In the genomic region with DNA sequence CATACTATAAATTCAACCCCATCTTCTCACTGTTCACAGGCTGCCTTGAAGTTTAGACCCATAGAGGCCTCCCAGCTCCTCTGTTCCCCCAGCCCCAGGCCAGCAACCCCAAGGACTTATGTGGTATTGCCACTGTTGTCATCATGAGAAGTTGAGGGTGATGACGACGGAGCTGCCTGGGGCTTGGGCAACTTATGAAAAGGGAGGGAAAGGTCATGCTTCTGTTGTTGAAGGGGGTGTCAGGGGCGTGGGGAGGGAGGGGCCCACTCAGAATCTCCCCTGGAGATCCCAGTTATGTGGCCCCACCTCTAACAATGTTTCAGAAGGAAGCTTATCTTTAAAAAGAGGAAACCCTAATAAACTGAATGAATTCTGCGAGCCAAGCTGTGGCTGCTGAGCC, we compare ENCODE assay signal across 20 cellular contexts. TPM values are rescaled to one million over a fixed set of nuclear protein-coding genes. Genes with fewer than 3 reads are reported as not detected.
"Had no signal": no experiment of that assay in that cellular context is flagged by ENCODE, and none has a peak within 500 bp of the region (broad histone marks: within the 10 kb centered on the region; RNA-seq: fewer than 3 reads in every experiment).

No MANE protein-coding gene starts in this region.

- H3K9me3 Mint-ChIP-seq: naive thymus-derived CD8-positive, alpha-beta T cell; stimulated activated memory B cell treated with anti-CD40 and anti-IgM and Interleukin-4, amounts not matched to agents 10 μg/mL and 1 μg/mL and 100 μg/mL, for 72 hours; stimulated activated naive CD8-positive, alpha-beta T cell treated with anti-CD3 and anti-CD28 coated beads, Interleukin-15, Interleukin-2, amounts not matched to agents 100 ng/mL and 50 ng/mL, for 24 hours had no signal

- H3K27me3 Mint-ChIP-seq: naive thymus-derived CD8-positive, alpha-beta T cell; stimulated activated naive CD8-positive, alpha-beta T cell treated with anti-CD3 and anti-CD28 coated beads, Interleukin-15, Interleukin-2, amounts not matched to agents 100 ng/mL and 50 ng/mL, for 24 hours had no signal

- H3K36me3 ChIP-seq: esophagus squamous epithelium, gastroesophageal sphincter, neutrophil, spleen, tibial artery, upper lobe of left lung, vagina had no signal

- H3K27ac Mint-ChIP-seq: naive thymus-derived CD8-positive, alpha-beta T cell; stimulated activated naive CD8-positive, alpha-beta T cell treated with anti-CD3 and anti-CD28 coated beads, Interleukin-15, Interleukin-2, amounts not matched to agents 100 ng/mL and 50 ng/mL, for 24 hours had no signal

- DNase-seq: esophagus squamous epithelium; foreskin fibroblast; left colon; left ventricle myocardium superior; naive thymus-derived CD8-positive, alpha-beta T cell; psoas muscle; spleen; stimulated activated CD4-positive, alpha-beta T cell treated with anti-CD3 and anti-CD28 coated beads, Interleukin-15, amount 100 ng/mL, for 24 hours; stimulated activated CD4-positive, alpha-beta T cell treated with anti-CD3 and anti-CD28 coated beads, Interleukin-1b, Interleukin-23, amount 100 ng/mL, for 48 hours; stimulated activated CD4-positive, alpha-beta T cell treated with anti-CD3 and anti-CD28 coated beads, Interleukin-4, amount 100 ng/mL, for 24 hours; tibial artery had no signal

- H3K9me3 ChIP-seq: esophagus squamous epithelium, gastroesophageal sphincter, neutrophil, psoas muscle, spleen, tibial artery, upper lobe of left lung, vagina had no signal

- H3K27me3 ChIP-seq: esophagus squamous epithelium, hepatocyte, neutrophil, spleen, tibial artery, upper lobe of left lung, vagina had no signal

- H3K27ac ChIP-seq: esophagus squamous epithelium, gastroesophageal sphincter, hepatocyte, neutrophil, psoas muscle, spleen, tibial artery, vagina had no signal

- ATAC-seq: gastroesophageal sphincter; left colon; left ventricle myocardium superior; naive thymus-derived CD8-positive, alpha-beta T cell; psoas muscle; sciatic nerve; stimulated activated memory B cell treated with anti-CD40 and anti-IgM and Interleukin-4, amounts not matched to agents 10 μg/mL and 1 μg/mL and 100 μg/mL, for 72 hours had no signal

- H3K36me3 Mint-ChIP-seq: naive thymus-derived CD8-positive, alpha-beta T cell; stimulated activated memory B cell treated with anti-CD40 and anti-IgM and Interleukin-4, amounts not matched to agents 10 μg/mL and 1 μg/mL and 100 μg/mL, for 72 hours had no signal

- H3K4me1 ChIP-seq: psoas muscle had no signal

- H3K79me2 ChIP-seq: hepatocyte had no signal

- H3K4me3 Mint-ChIP-seq: naive thymus-derived CD8-positive, alpha-beta T cell; stimulated activated memory B cell treated with anti-CD40 and anti-IgM and Interleukin-4, amounts not matched to agents 10 μg/mL and 1 μg/mL and 100 μg/mL, for 72 hours; stimulated activated naive CD8-positive, alpha-beta T cell treated with anti-CD3 and anti-CD28 coated beads, Interleukin-15, Interleukin-2, amounts not matched to agents 100 ng/mL and 50 ng/mL, for 24 hours had no signal

- H2AFZ ChIP-seq: hepatocyte had no signal

- H3K4me2 ChIP-seq: hepatocyte had no signal

- H3K4me3 ChIP-seq: esophagus squamous epithelium, gastroesophageal sphincter, hepatocyte, psoas muscle, spleen, tibial artery, upper lobe of left lung, vagina had no signal

RNA-seq across cellular contexts. Expression of a gene that starts 4.2 kb away (rescaled TPM):
- total RNA-seq: left ventricle myocardium superior, psoas muscle, vagina had no signal
- polyA plus RNA-seq: neural cell had no signal
